ENCODE assay signal across 16 cellular contexts in genomic region chr11:437228-437870, GRCh38. TPM values are rescaled to one million over a fixed set of nuclear protein-coding genes. Genes with fewer than 3 reads are reported as not detected.
DNase-seq lines count a peak whose midpoint lies in the region; ATAC-seq, FAIRE-seq and TF ChIP-seq lines count a peak whose summit lies in the region.
"Had no signal": no experiment of that assay in that cellular context is flagged by ENCODE, and none has a peak within 500 bp of the region (broad histone marks: within the 10 kb centered on the region; RNA-seq: fewer than 3 reads in every experiment).

No MANE protein-coding gene starts in this region.

- H3F3A ChIP-seq in PC-3 (ENCODE audit: low read length, unreplicated experiment): no peaks in the 10 kb centered on the region

- H2BK5ac ChIP-seq in mesenchymal stem cell (ENCODE audit: low read depth, low read length, poor library complexity, severe bottlenecking): no peak overlapping the region

- H3K9me3 ChIP-seq in left ventricle myocardium inferior (replicated peaks) (no peaks in the 10 kb centered on the region), K562 (replicated peaks; ENCODE audit: control insufficient read depth, insufficient read depth, low read depth, low read length) (peaks cover 4% of the 10 kb centered on the region; the same call in 1 of the 2 replicates), mesenchymal stem cell (ENCODE audit: control insufficient read depth, low read length) (no peaks in the 10 kb centered on the region), PC-3 (ENCODE audit: low read length) (no peaks in the 10 kb centered on the region)
- H3K9me3 ChIP-seq in CD4-positive, CD25-positive, alpha-beta regulatory T cell (ENCODE audit: control insufficient read depth in 2 of 2, low read length in 2 of 2): no peaks in the 10 kb centered on the region
- H3K9me3 ChIP-seq: BE2C had no signal

- H3K4me1 ChIP-seq in left ventricle myocardium inferior: peaks cover 5% of the 10 kb centered on the region
- peaks cover 45% of the 10 kb centered on the region for H3K4me1 ChIP-seq in CD4-positive, CD25-positive, alpha-beta regulatory T cell (ENCODE audit: control insufficient read depth, insufficient read depth, low read length, poor library complexity, severe bottlenecking)
- H3K4me1 ChIP-seq in K562 (replicated peaks in 1 of 2; ENCODE audit: control insufficient read depth in 2 of 2, insufficient read depth in 2 of 2, low read length in 2 of 2): peaks cover 2 to 65% of the 10 kb centered on the region in 2 experiments; a peak in 3 of 5 replicates
- peaks cover 15% of the 10 kb centered on the region for H3K4me1 ChIP-seq in mesenchymal stem cell (ENCODE audit: control insufficient read depth, insufficient read depth, low read depth, low read length)
- H3K4me1 ChIP-seq in PC-3 (ENCODE audit: insufficient read depth, low read length): peaks cover 8% of the 10 kb centered on the region; the same call in 1 of the 2 replicates
- H3K4me1 ChIP-seq: BE2C had no signal

- CTCF ChIA-PET in K562 (lab: Yijun Ruan, JAX; ENCODE audit: low intra/inter-chr PET ratio) (no interaction called here), PC-3 (lab: Charles Lee) (no interaction called here)

- no peak overlapping the region for H3K23ac ChIP-seq in mesenchymal stem cell (ENCODE audit: low read length in 2 of 2)

- H3K4me2 ChIP-seq in K562 (ENCODE audit: insufficient read depth, low read length) (no peak overlapping the region), mesenchymal stem cell (ENCODE audit: low read length, poor library complexity, severe bottlenecking) (no peak overlapping the region), PC-3 (ENCODE audit: low read length) (no peak overlapping the region)
- H3K4me2 ChIP-seq: A549 had no signal

- H3K36me3 ChIP-seq in left ventricle myocardium inferior (no peaks in the 10 kb centered on the region), K562 (ENCODE audit: control insufficient read depth, insufficient read depth, low read length) (no peaks in the 10 kb centered on the region), mesenchymal stem cell (ENCODE audit: control insufficient read depth in 1 of 2, insufficient read depth in 2 of 2, low read depth in 1 of 2, low read length in 2 of 2) (no peaks in the 10 kb centered on the region), PC-3 (ENCODE audit: low read depth, low read length) (no peaks in the 10 kb centered on the region)
- no peaks in the 10 kb centered on the region for H3K36me3 ChIP-seq in CD4-positive, CD25-positive, alpha-beta regulatory T cell (ENCODE audit: control insufficient read depth, insufficient read depth, low read length)
- H3K36me3 ChIP-seq: BE2C had no signal

- H3K27me3 ChIP-seq in left ventricle myocardium inferior (ENCODE audit: low read depth) (peaks cover 75% of the 10 kb centered on the region), K562 (ENCODE audit: control insufficient read depth in 2 of 2, insufficient read depth in 2 of 2, low read length in 2 of 2) (no peaks in the 10 kb centered on the region), mesenchymal stem cell (ENCODE audit: control insufficient read depth in 1 of 2, insufficient read depth in 1 of 2, low read length in 2 of 2) (peaks cover 0 to 58% of the 10 kb centered on the region in 2 experiments), PC-3 (ENCODE audit: low read length) (no peaks in the 10 kb centered on the region)
- H3K27me3 ChIP-seq in CD4-positive, CD25-positive, alpha-beta regulatory T cell (ENCODE audit: control insufficient read depth, insufficient read depth, low read length): no peaks in the 10 kb centered on the region
- H3K27me3 ChIP-seq: BE2C had no signal

- H4K20me1 ChIP-seq in K562 (replicated peaks; ENCODE audit: control insufficient read depth, insufficient read depth, low read length) (no peaks in the 10 kb centered on the region), PC-3 (ENCODE audit: low read length) (no peaks in the 10 kb centered on the region)

- TF ChIP-seq EP300 in K562 (IDR thresholded peaks at IDR 0.05; ENCODE audit: low read length): no peak

- H3K9me1 ChIP-seq in K562 (ENCODE audit: control insufficient read depth, insufficient read depth, low read length): no peaks in the 10 kb centered on the region

- in situ Hi-C loops in K562 (cut with MboI): no loop called here

- no peak for TF ChIP-seq POLR2A in K562 (conservative IDR thresholded peaks at IDR 0.05)

- H3K36me3 Mint-ChIP-seq in CD4-positive, CD25-positive, alpha-beta regulatory T cell: peaks cover 8% of the 10 kb centered on the region

- no peak overlapping the region for H3K27ac Mint-ChIP-seq in CD4-positive, CD25-positive, alpha-beta regulatory T cell

- no peak overlapping the region for H3K4me3 ChIP-seq in left ventricle myocardium inferior
- H3K4me3 ChIP-seq in CD4-positive, CD25-positive, alpha-beta regulatory T cell (ENCODE audit: low read depth, low read length): no peak overlapping the region
- no peak overlapping the region for H3K4me3 ChIP-seq in K562
- no peak overlapping the region for H3K4me3 ChIP-seq in mesenchymal stem cell (ENCODE audit: insufficient read depth in 1 of 2, low read depth in 1 of 2, low read length in 2 of 2)
- H3K4me3 ChIP-seq in PC-3 (ENCODE audit: low read length): no peak overlapping the region
- H3K4me3 ChIP-seq: A549, GM23248 had no signal

- WGBS in K562 (ENCODE audit: insufficient coverage, low coverage, missing lambda C conversion rate): 45% methylated on average over 16 of the region's 17 CpGs
- WGBS in mesenchymal stem cell: 86% methylated on average over 15 of the region's 17 CpGs

- no peak overlapping the region for H2BK12ac ChIP-seq in mesenchymal stem cell (ENCODE audit: low read length in 2 of 2)

- H4K8ac ChIP-seq in mesenchymal stem cell (ENCODE audit: low read length): no peak overlapping the region

- no peak overlapping the region for H2AK5ac ChIP-seq in mesenchymal stem cell (ENCODE audit: low read length, severe bottlenecking)

- peaks cover 0 to 35% (median 14%) of the 10 kb centered on the region in 4 donors for H3K4me1 Mint-ChIP-seq in CD4-positive, CD25-positive, alpha-beta regulatory T cell

- ATAC-seq in left ventricle myocardium superior (no peak), K562 (no peak), PC-3 (no peak)
- ATAC-seq in CD4-positive, CD25-positive, alpha-beta regulatory T cell (ENCODE audit: low read depth in 2 of 2): no peak
- ATAC-seq: A549 had no signal

- no peak overlapping the region for H3K4ac ChIP-seq in mesenchymal stem cell (ENCODE audit: low read depth in 1 of 2, low read length in 2 of 2)

- H3K27me3 Mint-ChIP-seq in CD4-positive, CD25-positive, alpha-beta regulatory T cell: no peaks in the 10 kb centered on the region

- FAIRE-seq in K562 (lab: Jason Lieb, UNC): no peak
- FAIRE-seq: A549, GM12891, H54 had no signal

- H3K14ac ChIP-seq in mesenchymal stem cell (ENCODE audit: low read length in 2 of 2): no peak overlapping the region

- no peak for TF ChIP-seq RAD21 in K562 (CRISPR knock-in tag; conservative IDR thresholded peaks at IDR 0.05 in 1 of 2, IDR thresholded peaks at IDR 0.05 in 1 of 2)

- peak overlapping the region; percentile 34 for H4K91ac ChIP-seq in mesenchymal stem cell (ENCODE audit: low read length)

- H2AFZ ChIP-seq in K562 (ENCODE audit: low read depth, low read length) (no peak overlapping the region), mesenchymal stem cell (ENCODE audit: low read depth, low read length) (no peak overlapping the region), PC-3 (ENCODE audit: low read length) (no peak overlapping the region)
- H2AFZ ChIP-seq: GM23248 had no signal

- H3K18ac ChIP-seq in mesenchymal stem cell (ENCODE audit: low read depth in 1 of 2, low read length in 2 of 2): no peak overlapping the region

- H2BK15ac ChIP-seq in mesenchymal stem cell (ENCODE audit: low read depth, poor library complexity, severe bottlenecking): no peak overlapping the region

- H3K9me2 ChIP-seq in PC-3 (replicated peaks; ENCODE audit: low read length): no peaks in the 10 kb centered on the region

- no peak overlapping the region for H2BK120ac ChIP-seq in mesenchymal stem cell (ENCODE audit: low read depth, low read length)

- H3K4me3 Mint-ChIP-seq in CD4-positive, CD25-positive, alpha-beta regulatory T cell: peak overlapping the region in 3 of 4 donors; percentile 14 to 58 (median 54)

- BruUV-seq in K562 (replicated peaks; lab: Mats Ljungman, UMichigan) (no TSS peak), PC-3 (replicated peaks; lab: Mats Ljungman, UMichigan) (no TSS peak)

- H3K27ac ChIP-seq in left ventricle myocardium inferior (replicated peaks) (no peak overlapping the region), K562 (ENCODE audit: extremely low read depth, low read depth, low read length) (no peak overlapping the region), mesenchymal stem cell (ENCODE audit: low read length, poor library complexity, severe bottlenecking) (no peak overlapping the region), PC-3 (ENCODE audit: low read length) (no peak overlapping the region)
- no peak overlapping the region for H3K27ac ChIP-seq in CD4-positive, CD25-positive, alpha-beta regulatory T cell (ENCODE audit: insufficient read depth, low read length, poor library complexity, severe bottlenecking)
- H3K27ac ChIP-seq: A549, GM23248, HL-60 had no signal

- POLR2A ChIA-PET in K562 (lab: Yijun Ruan, JAX): interaction anchor here (0.9 kb wide), 1 partner anchor 11 kb away, joined by 3 read pairs; no protein-coding TSS in a partner anchor
- POLR2A ChIA-PET in PC-3 (lab: Charles Lee; ENCODE audit: unreplicated experiment): no interaction called here

- TF ChIP-seq CTCF in left ventricle myocardium inferior (IDR thresholded peaks at IDR 0.05; ENCODE audit: borderline replicate concordance): no peak
- no peak for TF ChIP-seq CTCF in K562 (IDR thresholded peaks at IDR 0.05 in 2 of 3, conservative IDR thresholded peaks at IDR 0.05 in 1 of 3; ENCODE audit: insufficient read depth in 2 of 3, low read depth in 1 of 3, low read length in 3 of 3)
- TF ChIP-seq CTCF in PC-3 (conservative IDR thresholded peaks at IDR 0.05; ENCODE audit: low read depth, low read length): no peak

- DNase-seq in left ventricle myocardium superior (peak; percentile 21), left ventricle myocardium inferior (no peak), K562 (ENCODE audit: extremely low read depth in 1 of 4, low spot score in 3 of 4) (no peak), mesenchymal stem cell (no peak), NCI-H446 (lab: John Stamatoyannopoulos, UW) (no peak), PC-3 (no peak), superior temporal gyrus (ENCODE audit: extremely low spot score) (no peak)
- no peak for DNase-seq in CD4-positive, CD25-positive, alpha-beta regulatory T cell
- DNase-seq: BE2C, Calu3, DMS79, GM23248 had no signal

- H3K9ac ChIP-seq in K562 (ENCODE audit: insufficient read depth in 1 of 2, low read depth in 2 of 2, low read length in 2 of 2) (no peak overlapping the region), mesenchymal stem cell (ENCODE audit: low read length) (no peak overlapping the region), PC-3 (ENCODE audit: low read length) (no peak overlapping the region)
- H3K9ac ChIP-seq: GM23248 had no signal

- H3K79me1 ChIP-seq in mesenchymal stem cell (replicated peaks; ENCODE audit: low read length, poor library complexity, severe bottlenecking): no peaks in the 10 kb centered on the region

- H3K79me2 ChIP-seq in K562 (ENCODE audit: control insufficient read depth, insufficient read depth, low read length) (no peaks in the 10 kb centered on the region), PC-3 (ENCODE audit: low read length) (0 out of 2 replicates have a peak, but pooled peaks cover 17% of the 10 kb centered on the region)

- intact Hi-C loops in left ventricle myocardium superior (cut with micrococcal nuclease) (no loop called here), left ventricle myocardium inferior (cut with micrococcal nuclease) (no loop called here), K562 (cut with micrococcal nuclease) (no loop called here), PC-3 (cut with micrococcal nuclease) (no loop called here)

- H3K9me3 Mint-ChIP-seq in CD4-positive, CD25-positive, alpha-beta regulatory T cell: no peaks in the 10 kb centered on the region

RNA-seq across cellular contexts. Expression of gene ANO9, which starts 4.5 kb away (rescaled TPM):
- 1.3 TPM for total RNA-seq in left ventricle myocardium superior
- 0.11 TPM for total RNA-seq in left ventricle myocardium inferior
- total RNA-seq in CD4-positive, CD25-positive, alpha-beta regulatory T cell: 153 TPM
- 10 to 100 TPM in 3 of 4 donors, 1 to 10 TPM in 1; 8.9 to 16.4 (median 12.3) TPM for polyA plus RNA-seq in CD4-positive, CD25-positive, alpha-beta regulatory T cell
- 28.4 and 83.6 TPM in 2 replicates for total RNA-seq in K562 (2011; cell fraction: chromatin; rRNA removed; ENCODE audit: low replicate concordance)
- total RNA-seq in K562 (2011; cell fraction: nucleolus; rRNA removed): 54.4 and 56.8 TPM in 2 replicates
- 33.9 and 40.5 TPM in 2 replicates for total RNA-seq in K562 (2011; cell fraction: nucleoplasm; rRNA removed)
- total RNA-seq in K562 (2014; rRNA removed): 4.9 and 5.1 TPM in 2 replicates
- 1.0 and 1.1 TPM in 2 replicates for total RNA-seq in K562 (2014; rRNA removed; fragmentation: Illumina TruSeq; extraction: Trizol)
- 3.8 TPM in 2 replicates for total RNA-seq in K562 (2015; rRNA removed; fragmentation: Illumina TruSeq; extraction: Trizol)
- 9.3 and 14.5 TPM in 2 replicates for total RNA-seq in K562 (2021)
- polyA plus RNA-seq in K562 (2011; rRNA removed): 5.4 and 19.1 TPM in 2 replicates
- polyA plus RNA-seq in K562 (2011; cell fraction: cytosol; rRNA removed): 4.1 and 4.3 TPM in 2 replicates
- 179 and 200 TPM in 2 replicates for polyA plus RNA-seq in K562 (2011; cell fraction: nucleus; rRNA removed)
- 11.4 and 33.5 TPM in 2 replicates for polyA plus RNA-seq in K562 (2012)
- 4.5 and 5.5 TPM in 2 replicates for polyA plus RNA-seq in K562 (2014; fragmentation: Illumina TruSeq; extraction: Trizol)
- polyA plus RNA-seq in K562 (2014; fragmentation: Nextera tagmentation; extraction: Ambion mirVana): under 1 TPM; 0.20 to 0.27 TPM
- 10.7 and 10.8 TPM in 2 replicates for polyA plus RNA-seq in K562 (2014; rRNA removed)
- polyA minus RNA-seq in K562 (2011; rRNA and poly(A)+ RNA removed): 1.3 and 1.4 TPM in 2 replicates
- polyA minus RNA-seq in K562 (2011; cell fraction: cytosol; rRNA and poly(A)+ RNA removed): 2.9 and 3.2 TPM in 2 replicates
- polyA minus RNA-seq in K562 (2011; cell fraction: nucleus; rRNA and poly(A)+ RNA removed): 19.4 and 27.1 TPM in 2 replicates
- not detected for polyA plus RNA-seq in mesenchymal stem cell (2013, experiment 1 of 2)
- 0.01 TPM for polyA plus RNA-seq in mesenchymal stem cell (2013, experiment 2 of 2)
- total RNA-seq in PC-3 (2014; rRNA removed): 16.6 and 22.5 TPM in 2 replicates
- total RNA-seq: GM23248 had no signal
- polyA plus RNA-seq: GM23248 had no signal

RNA-seq across cellular contexts. Expression of gene PTDSS2, which starts 12.7 kb away (rescaled TPM):
- total RNA-seq in left ventricle myocardium superior: 31.8 TPM
- total RNA-seq in left ventricle myocardium inferior: 30.2 TPM
- 19.3 TPM for total RNA-seq in CD4-positive, CD25-positive, alpha-beta regulatory T cell
- polyA plus RNA-seq in CD4-positive, CD25-positive, alpha-beta regulatory T cell: 1 to 10 TPM; 6.1 to 8.3 (median 6.8) TPM
- total RNA-seq in K562 (2011; cell fraction: chromatin; rRNA removed; ENCODE audit: low replicate concordance): 105 and 295 TPM in 2 replicates
- total RNA-seq in K562 (2011; cell fraction: nucleolus; rRNA removed): 221 and 222 TPM in 2 replicates
- total RNA-seq in K562 (2011; cell fraction: nucleoplasm; rRNA removed): 123 and 136 TPM in 2 replicates
- 42.4 and 61.4 TPM in 2 replicates for total RNA-seq in K562 (2014; rRNA removed)
- 7.7 and 10.3 TPM in 2 replicates for total RNA-seq in K562 (2014; rRNA removed; fragmentation: Illumina TruSeq; extraction: Trizol)
- total RNA-seq in K562 (2015; rRNA removed; fragmentation: Illumina TruSeq; extraction: Trizol): 17.2 and 19.2 TPM in 2 replicates
- 51.4 and 53.9 TPM in 2 replicates for total RNA-seq in K562 (2021)
- 22.4 and 36.2 TPM in 2 replicates for polyA plus RNA-seq in K562 (2011; rRNA removed)
- 31.4 and 55.2 TPM in 2 replicates for polyA plus RNA-seq in K562 (2011; cell fraction: cytosol; rRNA removed)
- polyA plus RNA-seq in K562 (2011; cell fraction: nucleus; rRNA removed): 204 and 221 TPM in 2 replicates
- polyA plus RNA-seq in K562 (2012): 33.8 and 52.0 TPM in 2 replicates
- polyA plus RNA-seq in K562 (2014; fragmentation: Illumina TruSeq; extraction: Trizol): 16.9 and 25.2 TPM in 2 replicates
- 1 to 10 TPM in 1 of 2 experiments, under 1 TPM in 1; 0.45 to 1.1 TPM for polyA plus RNA-seq in K562 (2014; fragmentation: Nextera tagmentation; extraction: Ambion mirVana)
- 36.8 and 38.3 TPM in 2 replicates for polyA plus RNA-seq in K562 (2014; rRNA removed)
- polyA minus RNA-seq in K562 (2011; rRNA and poly(A)+ RNA removed): 21.0 and 25.3 TPM in 2 replicates
- polyA minus RNA-seq in K562 (2011; cell fraction: cytosol; rRNA and poly(A)+ RNA removed): 26.6 and 30.7 TPM in 2 replicates
- 37.0 and 51.1 TPM in 2 replicates for polyA minus RNA-seq in K562 (2011; cell fraction: nucleus; rRNA and poly(A)+ RNA removed)
- 25.0 TPM for polyA plus RNA-seq in mesenchymal stem cell (2013, experiment 1 of 2)
- polyA plus RNA-seq in mesenchymal stem cell (2013, experiment 2 of 2): 26.7 TPM
- 53.0 and 91.0 TPM in 2 replicates for total RNA-seq in PC-3 (2014; rRNA removed)

RNA-seq across cellular contexts. Expression of gene SIGIRR, which starts 22.6 kb away (rescaled TPM):
- total RNA-seq in left ventricle myocardium superior (47.5 TPM), left ventricle myocardium inferior (34.9 TPM), K562 (2014; rRNA removed) (109 and 114 TPM in 2 replicates), K562 (2014; rRNA removed; fragmentation: Illumina TruSeq; extraction: Trizol) (6.0 and 7.2 TPM in 2 replicates), K562 (2015; rRNA removed; fragmentation: Illumina TruSeq; extraction: Trizol) (50.6 and 51.6 TPM in 2 replicates), K562 (2021) (83.1 and 93.8 TPM in 2 replicates), PC-3 (2014; rRNA removed) (85.4 and 112 TPM in 2 replicates)
- total RNA-seq in CD4-positive, CD25-positive, alpha-beta regulatory T cell: 387 TPM
- polyA plus RNA-seq in CD4-positive, CD25-positive, alpha-beta regulatory T cell: 100 to 1,000 TPM; 213 to 274 (median 220) TPM
- total RNA-seq in K562 (2011; cell fraction: chromatin; rRNA removed; ENCODE audit: low replicate concordance): 8.7 and 27.6 TPM in 2 replicates
- 50.7 and 50.9 TPM in 2 replicates for total RNA-seq in K562 (2011; cell fraction: nucleolus; rRNA removed)
- total RNA-seq in K562 (2011; cell fraction: nucleoplasm; rRNA removed): 15.8 and 24.1 TPM in 2 replicates
- polyA plus RNA-seq in K562 (2011; rRNA removed) (22.5 and 25.0 TPM in 2 replicates), K562 (2014; fragmentation: Illumina TruSeq; extraction: Trizol) (14.8 and 46.2 TPM in 2 replicates), K562 (2014; fragmentation: Nextera tagmentation; extraction: Ambion mirVana) (10 to 100 TPM in 1 of 2 experiments, 1 to 10 TPM in 1; 6.3 to 13.3 TPM), K562 (2014; rRNA removed) (92.4 and 133 TPM in 2 replicates)
- polyA plus RNA-seq in K562 (2011; cell fraction: cytosol; rRNA removed): 41.4 and 135 TPM in 2 replicates
- 81.1 and 118 TPM in 2 replicates for polyA plus RNA-seq in K562 (2011; cell fraction: nucleus; rRNA removed)
- 55.3 and 81.1 TPM in 2 replicates for polyA plus RNA-seq in K562 (2012)
- polyA minus RNA-seq in K562 (2011; rRNA and poly(A)+ RNA removed): 1.1 and 2.3 TPM in 2 replicates
- 12.4 and 13.7 TPM in 2 replicates for polyA minus RNA-seq in K562 (2011; cell fraction: cytosol; rRNA and poly(A)+ RNA removed)
- 11.0 and 11.7 TPM in 2 replicates for polyA minus RNA-seq in K562 (2011; cell fraction: nucleus; rRNA and poly(A)+ RNA removed)
- 36.5 TPM for polyA plus RNA-seq in mesenchymal stem cell (2013, experiment 1 of 2)
- polyA plus RNA-seq in mesenchymal stem cell (2013, experiment 2 of 2): 37.3 TPM

RNA-seq across cellular contexts. Expression of gene PKP3, which starts 43.3 kb away (rescaled TPM):
- total RNA-seq in left ventricle myocardium superior: 0.84 TPM
- 0.52 TPM for total RNA-seq in left ventricle myocardium inferior
- total RNA-seq in CD4-positive, CD25-positive, alpha-beta regulatory T cell: 0.30 TPM
- under 1 TPM in 3 of 4 donors, not detected in 1; 0.09 to 0.75 (median 0.27) TPM for polyA plus RNA-seq in CD4-positive, CD25-positive, alpha-beta regulatory T cell
- 29.8 and 101 TPM in 2 replicates for total RNA-seq in K562 (2011; cell fraction: chromatin; rRNA removed; ENCODE audit: low replicate concordance)
- 77.2 and 90.9 TPM in 2 replicates for total RNA-seq in K562 (2011; cell fraction: nucleolus; rRNA removed)
- 38.5 and 42.2 TPM in 2 replicates for total RNA-seq in K562 (2011; cell fraction: nucleoplasm; rRNA removed)
- total RNA-seq in K562 (2014; rRNA removed): 99.7 and 122 TPM in 2 replicates
- total RNA-seq in K562 (2014; rRNA removed; fragmentation: Illumina TruSeq; extraction: Trizol): 11.2 and 14.9 TPM in 2 replicates
- 30.7 and 36.6 TPM in 2 replicates for total RNA-seq in K562 (2015; rRNA removed; fragmentation: Illumina TruSeq; extraction: Trizol)
- total RNA-seq in K562 (2021): 102 and 110 TPM in 2 replicates
- 45.4 and 47.8 TPM in 2 replicates for polyA plus RNA-seq in K562 (2011; rRNA removed)
- polyA plus RNA-seq in K562 (2011; cell fraction: cytosol; rRNA removed): 40.1 and 126 TPM in 2 replicates
- 77.2 and 108 TPM in 2 replicates for polyA plus RNA-seq in K562 (2011; cell fraction: nucleus; rRNA removed)
- polyA plus RNA-seq in K562 (2012): 49.0 and 59.2 TPM in 2 replicates
- 26.9 and 39.7 TPM in 2 replicates for polyA plus RNA-seq in K562 (2014; fragmentation: Illumina TruSeq; extraction: Trizol)
- polyA plus RNA-seq in K562 (2014; fragmentation: Nextera tagmentation; extraction: Ambion mirVana): under 1 TPM; 0.11 to 0.45 TPM
- 73.9 and 78.9 TPM in 2 replicates for polyA plus RNA-seq in K562 (2014; rRNA removed)
- polyA minus RNA-seq in K562 (2011; rRNA and poly(A)+ RNA removed): 8.3 and 21.7 TPM in 2 replicates
- polyA minus RNA-seq in K562 (2011; cell fraction: cytosol; rRNA and poly(A)+ RNA removed): 71.3 and 72.2 TPM in 2 replicates
- polyA minus RNA-seq in K562 (2011; cell fraction: nucleus; rRNA and poly(A)+ RNA removed): 28.1 and 30.5 TPM in 2 replicates
- polyA plus RNA-seq in mesenchymal stem cell (2013, experiment 1 of 2): 2.0 TPM
- polyA plus RNA-seq in mesenchymal stem cell (2013, experiment 2 of 2): 1.4 TPM
- total RNA-seq in PC-3 (2014; rRNA removed): 218 and 222 TPM in 2 replicates
